ENCODE assay signal across 11 cellular contexts in genomic region chr12:104522985-104523719, GRCh38.
DNase-seq lines count a peak whose midpoint lies in the region; ATAC-seq and TF ChIP-seq lines count a peak whose summit lies in the region.
"Had no signal": no experiment of that assay in that cellular context is flagged by ENCODE, and none has a peak within 500 bp of the region (broad histone marks: within the 10 kb centered on the region; RNA-seq: fewer than 3 reads in every experiment).

No MANE protein-coding gene starts in this region.

- H3K27me3 Mint-ChIP-seq in activated T-helper 2 cell treated with anti-CD3 and anti-CD28 coated beads, Interferon-gamma antibody, Interleukin-2, Interleukin-4, amounts not matched to agents 10 μg/mL and 5 μg/mL and 100 μg/mL, durations not matched to agents 14 hours and 24 hours and 36 hours (ENCODE audit: low read depth): no peaks in the 10 kb centered on the region
- H3K27me3 Mint-ChIP-seq in naive thymus-derived CD8-positive, alpha-beta T cell: no peaks in the 10 kb centered on the region

- peak overlapping the region; percentile 55 for H3K4me3 ChIP-seq in DOHH2 (ENCODE audit: low read length)

- no peaks in the 10 kb centered on the region for H4K20me1 ChIP-seq in DOHH2 (ENCODE audit: control insufficient read depth, insufficient read depth, low read depth, low read length)

- POLR2A ChIA-PET in naive thymus-derived CD8-positive, alpha-beta T cell (lab: Charles Lee): interaction anchor here (0.7 kb wide), 1 partner anchor 14 kb away, joined by 6 read pairs; no protein-coding TSS in a partner anchor

- no peaks in the 10 kb centered on the region for H3K9me2 ChIP-seq in DOHH2 (replicated peaks; ENCODE audit: control insufficient read depth, low read length)

- peak; percentile 6 for DNase-seq in M059J (ENCODE audit: low read depth)
- no peak for DNase-seq in activated T-helper 2 cell treated with anti-CD3 and anti-CD28 coated beads, Interferon-gamma antibody, Interleukin-2, Interleukin-4, amounts not matched to agents 10 μg/mL and 5 μg/mL and 100 μg/mL, durations not matched to agents 14 hours and 24 hours and 36 hours (ENCODE audit: low spot score)
- DNase-seq in naive thymus-derived CD8-positive, alpha-beta T cell: no peak
- no peak for DNase-seq in stimulated activated naive CD4-positive, alpha-beta T cell treated with Interleukin-2 at 50 U/mL for 16 hours (lab: John Stamatoyannopoulos, UW)
- no peak for DNase-seq in cerebellar nuclear complex (lab: John Stamatoyannopoulos, UW)
- DNase-seq in foreskin keratinocyte: no peak
- DNase-seq: activated T-cell treated with anti-CD3 and anti-CD28 coated beads, Interleukin-2, amount 50 U/mL, for 4 hours; DMS53 had no signal

- H3K79me2 ChIP-seq in DOHH2 (ENCODE audit: control insufficient read depth, low read length): peaks cover 49% of the 10 kb centered on the region

- peaks cover 18% of the 10 kb centered on the region for H3K36me3 Mint-ChIP-seq in activated T-helper 2 cell treated with anti-CD3 and anti-CD28 coated beads, Interferon-gamma antibody, Interleukin-2, Interleukin-4, amounts not matched to agents 10 μg/mL and 5 μg/mL and 100 μg/mL, durations not matched to agents 14 hours and 24 hours and 36 hours (ENCODE audit: low read depth)
- peaks cover 0 to 5% (median 2%) of the 10 kb centered on the region in 3 donors for H3K36me3 Mint-ChIP-seq in naive thymus-derived CD8-positive, alpha-beta T cell

- H3K4me1 ChIP-seq in DOHH2 (ENCODE audit: control insufficient read depth, low read length) (peaks cover 75% of the 10 kb centered on the region), foreskin keratinocyte (no peaks in the 10 kb centered on the region)

- H3K9me3 Mint-ChIP-seq in activated T-helper 2 cell treated with anti-CD3 and anti-CD28 coated beads, Interferon-gamma antibody, Interleukin-2, Interleukin-4, amounts not matched to agents 10 μg/mL and 5 μg/mL and 100 μg/mL, durations not matched to agents 14 hours and 24 hours and 36 hours: peaks cover 4% of the 10 kb centered on the region
- H3K9me3 Mint-ChIP-seq in naive thymus-derived CD8-positive, alpha-beta T cell: no peaks in the 10 kb centered on the region

- intact Hi-C loops in activated T-helper 2 cell treated with anti-CD3 and anti-CD28 coated beads, Interferon-gamma antibody, Interleukin-2, Interleukin-4, amounts not matched to agents 10 μg/mL and 5 μg/mL and 100 μg/mL, durations not matched to agents 14 hours and 24 hours and 36 hours (cut with micrococcal nuclease): no loop called here

- no peaks in the 10 kb centered on the region for H3K9me3 ChIP-seq in DOHH2 (ENCODE audit: control insufficient read depth, insufficient read depth, low read length)

- H3F3A ChIP-seq in DOHH2 (ENCODE audit: control insufficient read depth, insufficient read depth): peaks cover 14% of the 10 kb centered on the region; the same call in 1 of the 2 replicates

- H3K4me1 Mint-ChIP-seq in activated T-helper 2 cell treated with anti-CD3 and anti-CD28 coated beads, Interferon-gamma antibody, Interleukin-2, Interleukin-4, amounts not matched to agents 10 μg/mL and 5 μg/mL and 100 μg/mL, durations not matched to agents 14 hours and 24 hours and 36 hours (ENCODE audit: low read depth): peaks cover 62% of the 10 kb centered on the region
- peaks cover 39 to 97% (median 71%) of the 10 kb centered on the region in 4 donors for H3K4me1 Mint-ChIP-seq in naive thymus-derived CD8-positive, alpha-beta T cell

- H3K27ac ChIP-seq in DOHH2 (ENCODE audit: low read depth, low read length) (peak overlapping the region; percentile 78), foreskin keratinocyte (no peak overlapping the region)
- H3K27ac ChIP-seq: KMS-11 had no signal

- TF ChIP-seq CTCF in DOHH2 (IDR thresholded peaks at IDR 0.05; ENCODE audit: low read depth, low read length, poor library complexity, severe bottlenecking): no peak
- no peak for TF ChIP-seq CTCF in foreskin keratinocyte (conservative IDR thresholded peaks at IDR 0.05)

- no peaks in the 10 kb centered on the region for H3K36me3 ChIP-seq in DOHH2 (ENCODE audit: control insufficient read depth, low read length)

- H3K27ac Mint-ChIP-seq in activated T-helper 2 cell treated with anti-CD3 and anti-CD28 coated beads, Interferon-gamma antibody, Interleukin-2, Interleukin-4, amounts not matched to agents 10 μg/mL and 5 μg/mL and 100 μg/mL, durations not matched to agents 14 hours and 24 hours and 36 hours: peak overlapping the region; percentile 9
- peak overlapping the region in 5 of 10 donors; percentile 3 to 88 (median 48) for H3K27ac Mint-ChIP-seq in naive thymus-derived CD8-positive, alpha-beta T cell

- H3K27me3 ChIP-seq in DOHH2 (ENCODE audit: control insufficient read depth, low read length) (no peaks in the 10 kb centered on the region), foreskin keratinocyte (no peaks in the 10 kb centered on the region)

- ATAC-seq in naive thymus-derived CD8-positive, alpha-beta T cell: peak in 1 of 2 donors; percentile 14
- ATAC-seq in HG03095 (IDR thresholded peaks at IDR 0.05; ENCODE audit: unreplicated experiment) (no peak), foreskin keratinocyte (no peak)
- ATAC-seq: activated T-cell treated with anti-CD3 and anti-CD28 coated beads, Interleukin-2, amount 50 U/mL, for 4 hours had no signal

- peak overlapping the region; percentile 4 for H3K4me3 Mint-ChIP-seq in activated T-helper 2 cell treated with anti-CD3 and anti-CD28 coated beads, Interferon-gamma antibody, Interleukin-2, Interleukin-4, amounts not matched to agents 10 μg/mL and 5 μg/mL and 100 μg/mL, durations not matched to agents 14 hours and 24 hours and 36 hours (ENCODE audit: low read depth)
- peak overlapping the region in 8 of 10 donors; percentile 18 to 56 (median 31) for H3K4me3 Mint-ChIP-seq in naive thymus-derived CD8-positive, alpha-beta T cell
- H3K4me3 Mint-ChIP-seq: activated T-cell treated with anti-CD3 and anti-CD28 coated beads, Interleukin-2, amount 50 U/mL, for 4 hours had no signal

- peak overlapping the region; percentile 71 for H3K4me2 ChIP-seq in DOHH2 (ENCODE audit: low read length)
- H3K4me2 ChIP-seq: KMS-11 had no signal
